ENCODE assay signal across 1 cellular context in the genomic region with DNA sequence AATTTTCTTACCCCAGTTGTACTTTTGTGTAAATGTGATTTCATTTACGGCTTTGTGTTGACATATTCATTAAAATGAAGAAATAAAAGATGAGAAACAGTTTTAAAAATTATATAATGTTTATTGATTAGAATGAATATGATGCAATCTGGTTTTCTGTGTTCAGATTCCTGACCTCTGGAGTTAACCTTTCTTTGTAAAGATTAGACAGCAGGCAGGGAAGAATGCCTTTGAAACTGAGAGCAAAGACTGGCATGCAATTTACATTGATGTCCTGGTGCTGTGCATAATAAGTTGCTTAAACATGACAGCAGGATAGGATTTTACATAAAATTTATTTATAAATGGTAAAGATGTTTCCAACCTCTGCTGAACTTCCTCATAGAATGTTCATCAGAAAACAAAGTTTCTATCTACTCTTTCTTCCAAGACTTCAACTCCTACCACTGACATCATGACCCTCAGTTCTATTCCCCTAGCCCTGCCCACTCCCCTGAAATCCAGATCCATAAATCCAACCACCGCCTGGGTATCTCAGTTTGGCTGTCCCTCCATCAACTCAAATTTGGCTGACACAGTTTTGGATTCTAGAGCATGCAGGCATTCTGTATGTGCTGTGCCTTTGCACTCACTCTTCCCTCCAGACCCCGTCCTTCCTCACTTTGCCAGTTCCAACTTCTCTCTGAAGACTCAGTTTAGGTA.
TF ChIP-seq lines count a peak whose summit lies in the region.

No MANE protein-coding gene starts in this region.

TF ChIP-seq in HepG2, 621 proteins besides CTCF, POLR2A, EP300 and RAD21 (continues in another document):
- TF ChIP-seq, protein P1, sequence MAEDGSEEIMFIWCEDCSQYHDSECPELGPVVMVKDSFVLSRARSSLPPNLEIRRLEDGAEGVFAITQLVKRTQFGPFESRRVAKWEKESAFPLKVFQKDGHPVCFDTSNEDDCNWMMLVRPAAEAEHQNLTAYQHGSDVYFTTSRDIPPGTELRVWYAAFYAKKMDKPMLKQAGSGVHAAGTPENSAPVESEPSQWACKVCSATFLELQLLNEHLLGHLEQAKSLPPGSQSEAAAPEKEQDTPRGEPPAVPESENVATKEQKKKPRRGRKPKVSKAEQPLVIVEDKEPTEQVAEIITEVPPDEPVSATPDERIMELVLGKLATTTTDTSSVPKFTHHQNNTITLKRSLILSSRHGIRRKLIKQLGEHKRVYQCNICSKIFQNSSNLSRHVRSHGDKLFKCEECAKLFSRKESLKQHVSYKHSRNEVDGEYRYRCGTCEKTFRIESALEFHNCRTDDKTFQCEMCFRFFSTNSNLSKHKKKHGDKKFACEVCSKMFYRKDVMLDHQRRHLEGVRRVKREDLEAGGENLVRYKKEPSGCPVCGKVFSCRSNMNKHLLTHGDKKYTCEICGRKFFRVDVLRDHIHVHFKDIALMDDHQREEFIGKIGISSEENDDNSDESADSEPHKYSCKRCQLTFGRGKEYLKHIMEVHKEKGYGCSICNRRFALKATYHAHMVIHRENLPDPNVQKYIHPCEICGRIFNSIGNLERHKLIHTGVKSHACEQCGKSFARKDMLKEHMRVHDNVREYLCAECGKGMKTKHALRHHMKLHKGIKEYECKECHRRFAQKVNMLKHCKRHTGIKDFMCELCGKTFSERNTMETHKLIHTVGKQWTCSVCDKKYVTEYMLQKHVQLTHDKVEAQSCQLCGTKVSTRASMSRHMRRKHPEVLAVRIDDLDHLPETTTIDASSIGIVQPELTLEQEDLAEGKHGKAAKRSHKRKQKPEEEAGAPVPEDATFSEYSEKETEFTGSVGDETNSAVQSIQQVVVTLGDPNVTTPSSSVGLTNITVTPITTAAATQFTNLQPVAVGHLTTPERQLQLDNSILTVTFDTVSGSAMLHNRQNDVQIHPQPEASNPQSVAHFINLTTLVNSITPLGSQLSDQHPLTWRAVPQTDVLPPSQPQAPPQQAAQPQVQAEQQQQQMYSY (CRISPR knock-in tag; IDR thresholded peaks at IDR 0.05) = peak; percentile 82
- peak; percentile 73 for TF ChIP-seq HNF4A (CRISPR knock-in tag; IDR thresholded peaks at IDR 0.05)
- TF ChIP-seq ZNF550 (CRISPR knock-in tag; IDR thresholded peaks at IDR 0.05; ENCODE audit: borderline replicate concordance) = no peak
- TF ChIP-seq, protein P2, sequence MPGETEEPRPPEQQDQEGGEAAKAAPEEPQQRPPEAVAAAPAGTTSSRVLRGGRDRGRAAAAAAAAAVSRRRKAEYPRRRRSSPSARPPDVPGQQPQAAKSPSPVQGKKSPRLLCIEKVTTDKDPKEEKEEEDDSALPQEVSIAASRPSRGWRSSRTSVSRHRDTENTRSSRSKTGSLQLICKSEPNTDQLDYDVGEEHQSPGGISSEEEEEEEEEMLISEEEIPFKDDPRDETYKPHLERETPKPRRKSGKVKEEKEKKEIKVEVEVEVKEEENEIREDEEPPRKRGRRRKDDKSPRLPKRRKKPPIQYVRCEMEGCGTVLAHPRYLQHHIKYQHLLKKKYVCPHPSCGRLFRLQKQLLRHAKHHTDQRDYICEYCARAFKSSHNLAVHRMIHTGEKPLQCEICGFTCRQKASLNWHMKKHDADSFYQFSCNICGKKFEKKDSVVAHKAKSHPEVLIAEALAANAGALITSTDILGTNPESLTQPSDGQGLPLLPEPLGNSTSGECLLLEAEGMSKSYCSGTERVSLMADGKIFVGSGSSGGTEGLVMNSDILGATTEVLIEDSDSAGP (CRISPR knock-in tag; IDR thresholded peaks at IDR 0.05; ENCODE audit: borderline replicate concordance) = no peak
- TF ChIP-seq, protein P3, sequence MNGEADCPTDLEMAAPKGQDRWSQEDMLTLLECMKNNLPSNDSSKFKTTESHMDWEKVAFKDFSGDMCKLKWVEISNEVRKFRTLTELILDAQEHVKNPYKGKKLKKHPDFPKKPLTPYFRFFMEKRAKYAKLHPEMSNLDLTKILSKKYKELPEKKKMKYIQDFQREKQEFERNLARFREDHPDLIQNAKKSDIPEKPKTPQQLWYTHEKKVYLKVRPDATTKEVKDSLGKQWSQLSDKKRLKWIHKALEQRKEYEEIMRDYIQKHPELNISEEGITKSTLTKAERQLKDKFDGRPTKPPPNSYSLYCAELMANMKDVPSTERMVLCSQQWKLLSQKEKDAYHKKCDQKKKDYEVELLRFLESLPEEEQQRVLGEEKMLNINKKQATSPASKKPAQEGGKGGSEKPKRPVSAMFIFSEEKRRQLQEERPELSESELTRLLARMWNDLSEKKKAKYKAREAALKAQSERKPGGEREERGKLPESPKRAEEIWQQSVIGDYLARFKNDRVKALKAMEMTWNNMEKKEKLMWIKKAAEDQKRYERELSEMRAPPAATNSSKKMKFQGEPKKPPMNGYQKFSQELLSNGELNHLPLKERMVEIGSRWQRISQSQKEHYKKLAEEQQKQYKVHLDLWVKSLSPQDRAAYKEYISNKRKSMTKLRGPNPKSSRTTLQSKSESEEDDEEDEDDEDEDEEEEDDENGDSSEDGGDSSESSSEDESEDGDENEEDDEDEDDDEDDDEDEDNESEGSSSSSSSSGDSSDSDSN (CRISPR knock-in tag; IDR thresholded peaks at IDR 0.05) = no peak
- TF ChIP-seq, protein P4, sequence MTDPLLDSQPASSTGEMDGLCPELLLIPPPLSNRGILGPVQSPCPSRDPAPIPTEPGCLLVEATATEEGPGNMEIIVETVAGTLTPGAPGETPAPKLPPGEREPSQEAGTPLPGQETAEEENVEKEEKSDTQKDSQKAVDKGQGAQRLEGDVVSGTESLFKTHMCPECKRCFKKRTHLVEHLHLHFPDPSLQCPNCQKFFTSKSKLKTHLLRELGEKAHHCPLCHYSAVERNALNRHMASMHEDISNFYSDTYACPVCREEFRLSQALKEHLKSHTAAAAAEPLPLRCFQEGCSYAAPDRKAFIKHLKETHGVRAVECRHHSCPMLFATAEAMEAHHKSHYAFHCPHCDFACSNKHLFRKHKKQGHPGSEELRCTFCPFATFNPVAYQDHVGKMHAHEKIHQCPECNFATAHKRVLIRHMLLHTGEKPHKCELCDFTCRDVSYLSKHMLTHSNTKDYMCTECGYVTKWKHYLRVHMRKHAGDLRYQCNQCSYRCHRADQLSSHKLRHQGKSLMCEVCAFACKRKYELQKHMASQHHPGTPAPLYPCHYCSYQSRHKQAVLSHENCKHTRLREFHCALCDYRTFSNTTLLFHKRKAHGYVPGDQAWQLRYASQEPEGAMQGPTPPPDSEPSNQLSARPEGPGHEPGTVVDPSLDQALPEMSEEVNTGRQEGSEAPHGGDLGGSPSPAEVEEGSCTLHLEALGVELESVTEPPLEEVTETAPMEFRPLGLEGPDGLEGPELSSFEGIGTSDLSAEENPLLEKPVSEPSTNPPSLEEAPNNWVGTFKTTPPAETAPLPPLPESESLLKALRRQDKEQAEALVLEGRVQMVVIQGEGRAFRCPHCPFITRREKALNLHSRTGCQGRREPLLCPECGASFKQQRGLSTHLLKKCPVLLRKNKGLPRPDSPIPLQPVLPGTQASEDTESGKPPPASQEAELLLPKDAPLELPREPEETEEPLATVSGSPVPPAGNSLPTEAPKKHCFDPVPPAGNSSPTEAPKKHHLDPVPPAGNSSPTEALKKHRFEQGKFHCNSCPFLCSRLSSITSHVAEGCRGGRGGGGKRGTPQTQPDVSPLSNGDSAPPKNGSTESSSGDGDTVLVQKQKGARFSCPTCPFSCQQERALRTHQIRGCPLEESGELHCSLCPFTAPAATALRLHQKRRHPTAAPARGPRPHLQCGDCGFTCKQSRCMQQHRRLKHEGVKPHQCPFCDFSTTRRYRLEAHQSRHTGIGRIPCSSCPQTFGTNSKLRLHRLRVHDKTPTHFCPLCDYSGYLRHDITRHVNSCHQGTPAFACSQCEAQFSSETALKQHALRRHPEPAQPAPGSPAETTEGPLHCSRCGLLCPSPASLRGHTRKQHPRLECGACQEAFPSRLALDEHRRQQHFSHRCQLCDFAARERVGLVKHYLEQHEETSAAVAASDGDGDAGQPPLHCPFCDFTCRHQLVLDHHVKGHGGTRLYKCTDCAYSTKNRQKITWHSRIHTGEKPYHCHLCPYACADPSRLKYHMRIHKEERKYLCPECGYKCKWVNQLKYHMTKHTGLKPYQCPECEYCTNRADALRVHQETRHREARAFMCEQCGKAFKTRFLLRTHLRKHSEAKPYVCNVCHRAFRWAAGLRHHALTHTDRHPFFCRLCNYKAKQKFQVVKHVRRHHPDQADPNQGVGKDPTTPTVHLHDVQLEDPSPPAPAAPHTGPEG (CRISPR knock-in tag; IDR thresholded peaks at IDR 0.05) = no peak
- TF ChIP-seq, protein P5, sequence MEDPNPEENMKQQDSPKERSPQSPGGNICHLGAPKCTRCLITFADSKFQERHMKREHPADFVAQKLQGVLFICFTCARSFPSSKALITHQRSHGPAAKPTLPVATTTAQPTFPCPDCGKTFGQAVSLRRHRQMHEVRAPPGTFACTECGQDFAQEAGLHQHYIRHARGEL (CRISPR knock-in tag; IDR thresholded peaks at IDR 0.05) = no peak
- TF ChIP-seq FOSL1 (CRISPR knock-in tag; IDR thresholded peaks at IDR 0.05; ENCODE audit: borderline replicate concordance) = no peak
- TF ChIP-seq CC2D1A (CRISPR knock-in tag; IDR thresholded peaks at IDR 0.05) = no peak
- 0 out of 2 replicates have a peak, but pooled peaks have one; percentile 43 for TF ChIP-seq NR2C2 (CRISPR knock-in tag; IDR thresholded peaks at IDR 0.05; ENCODE audit: borderline replicate concordance)
- no peak for TF ChIP-seq RFX3 (CRISPR knock-in tag; IDR thresholded peaks at IDR 0.05)
- no peak for TF ChIP-seq ATAD3A (CRISPR knock-in tag; IDR thresholded peaks at IDR 0.05)
- TF ChIP-seq BRCA1 (CRISPR knock-in tag; IDR thresholded peaks at IDR 0.05) = no peak
- TF ChIP-seq, protein P6, sequence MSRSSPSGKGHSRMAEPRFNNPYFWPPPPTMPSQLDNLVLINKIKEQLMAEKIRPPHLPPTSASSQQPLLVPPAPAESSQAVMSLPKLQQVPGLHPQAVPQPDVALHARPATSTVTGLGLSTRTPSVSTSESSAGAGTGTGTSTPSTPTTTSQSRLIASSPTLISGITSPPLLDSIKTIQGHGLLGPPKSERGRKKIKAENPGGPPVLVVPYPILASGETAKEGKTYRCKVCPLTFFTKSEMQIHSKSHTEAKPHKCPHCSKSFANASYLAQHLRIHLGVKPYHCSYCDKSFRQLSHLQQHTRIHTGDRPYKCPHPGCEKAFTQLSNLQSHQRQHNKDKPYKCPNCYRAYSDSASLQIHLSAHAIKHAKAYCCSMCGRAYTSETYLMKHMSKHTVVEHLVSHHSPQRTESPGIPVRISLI (CRISPR knock-in tag; IDR thresholded peaks at IDR 0.05; ENCODE audit: borderline replicate concordance) = no peak
- no peak; the same call in 1 of the 2 replicates for TF ChIP-seq MXD4 (CRISPR knock-in tag; IDR thresholded peaks at IDR 0.05)
- no peak for TF ChIP-seq ZNF44 (CRISPR knock-in tag; IDR thresholded peaks at IDR 0.05)
- TF ChIP-seq ZNF616 (CRISPR knock-in tag; IDR thresholded peaks at IDR 0.05; ENCODE audit: low read depth) = no peak
- TF ChIP-seq SOX13 (IDR thresholded peaks at IDR 0.05) = peak; percentile 53; the same call in 1 of the 2 replicates
- TF ChIP-seq SOX13 (CRISPR knock-in tag; conservative IDR thresholded peaks at IDR 0.05 in 1 of 2, IDR thresholded peaks at IDR 0.05 in 1 of 2) = peak in 1 of 2 experiments; percentile 95; a peak in 2 of 4 replicates
- no peak for TF ChIP-seq ZZZ3 (CRISPR knock-in tag; IDR thresholded peaks at IDR 0.05; ENCODE audit: borderline replicate concordance)
- TF ChIP-seq, protein P7, sequence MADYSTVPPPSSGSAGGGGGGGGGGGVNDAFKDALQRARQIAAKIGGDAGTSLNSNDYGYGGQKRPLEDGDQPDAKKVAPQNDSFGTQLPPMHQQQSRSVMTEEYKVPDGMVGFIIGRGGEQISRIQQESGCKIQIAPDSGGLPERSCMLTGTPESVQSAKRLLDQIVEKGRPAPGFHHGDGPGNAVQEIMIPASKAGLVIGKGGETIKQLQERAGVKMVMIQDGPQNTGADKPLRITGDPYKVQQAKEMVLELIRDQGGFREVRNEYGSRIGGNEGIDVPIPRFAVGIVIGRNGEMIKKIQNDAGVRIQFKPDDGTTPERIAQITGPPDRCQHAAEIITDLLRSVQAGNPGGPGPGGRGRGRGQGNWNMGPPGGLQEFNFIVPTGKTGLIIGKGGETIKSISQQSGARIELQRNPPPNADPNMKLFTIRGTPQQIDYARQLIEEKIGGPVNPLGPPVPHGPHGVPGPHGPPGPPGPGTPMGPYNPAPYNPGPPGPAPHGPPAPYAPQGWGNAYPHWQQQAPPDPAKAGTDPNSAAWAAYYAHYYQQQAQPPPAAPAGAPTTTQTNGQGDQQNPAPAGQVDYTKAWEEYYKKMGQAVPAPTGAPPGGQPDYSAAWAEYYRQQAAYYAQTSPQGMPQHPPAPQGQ (CRISPR knock-in tag; IDR thresholded peaks at IDR 0.05; ENCODE audit: borderline replicate concordance) = no peak
- TF ChIP-seq, protein P8, sequence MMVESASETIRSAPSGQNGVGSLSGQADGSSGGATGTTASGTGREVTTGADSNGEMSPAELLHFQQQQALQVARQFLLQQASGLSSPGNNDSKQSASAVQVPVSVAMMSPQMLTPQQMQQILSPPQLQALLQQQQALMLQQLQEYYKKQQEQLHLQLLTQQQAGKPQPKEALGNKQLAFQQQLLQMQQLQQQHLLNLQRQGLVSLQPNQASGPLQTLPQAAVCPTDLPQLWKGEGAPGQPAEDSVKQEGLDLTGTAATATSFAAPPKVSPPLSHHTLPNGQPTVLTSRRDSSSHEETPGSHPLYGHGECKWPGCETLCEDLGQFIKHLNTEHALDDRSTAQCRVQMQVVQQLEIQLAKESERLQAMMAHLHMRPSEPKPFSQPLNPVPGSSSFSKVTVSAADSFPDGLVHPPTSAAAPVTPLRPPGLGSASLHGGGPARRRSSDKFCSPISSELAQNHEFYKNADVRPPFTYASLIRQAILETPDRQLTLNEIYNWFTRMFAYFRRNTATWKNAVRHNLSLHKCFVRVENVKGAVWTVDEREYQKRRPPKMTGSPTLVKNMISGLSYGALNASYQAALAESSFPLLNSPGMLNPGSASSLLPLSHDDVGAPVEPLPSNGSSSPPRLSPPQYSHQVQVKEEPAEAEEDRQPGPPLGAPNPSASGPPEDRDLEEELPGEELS (CRISPR knock-in tag; IDR thresholded peaks at IDR 0.05) = peak; percentile 41; the same call in 1 of the 2 replicates
- TF ChIP-seq HMG20A (CRISPR knock-in tag; IDR thresholded peaks at IDR 0.05; ENCODE audit: borderline replicate concordance) = peak; percentile 78; the same call in 1 of the 2 replicates
- TF ChIP-seq, protein P9, sequence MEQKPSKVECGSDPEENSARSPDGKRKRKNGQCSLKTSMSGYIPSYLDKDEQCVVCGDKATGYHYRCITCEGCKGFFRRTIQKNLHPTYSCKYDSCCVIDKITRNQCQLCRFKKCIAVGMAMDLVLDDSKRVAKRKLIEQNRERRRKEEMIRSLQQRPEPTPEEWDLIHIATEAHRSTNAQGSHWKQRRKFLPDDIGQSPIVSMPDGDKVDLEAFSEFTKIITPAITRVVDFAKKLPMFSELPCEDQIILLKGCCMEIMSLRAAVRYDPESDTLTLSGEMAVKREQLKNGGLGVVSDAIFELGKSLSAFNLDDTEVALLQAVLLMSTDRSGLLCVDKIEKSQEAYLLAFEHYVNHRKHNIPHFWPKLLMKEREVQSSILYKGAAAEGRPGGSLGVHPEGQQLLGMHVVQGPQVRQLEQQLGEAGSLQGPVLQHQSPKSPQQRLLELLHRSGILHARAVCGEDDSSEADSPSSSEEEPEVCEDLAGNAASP (CRISPR knock-in tag; IDR thresholded peaks at IDR 0.05; ENCODE audit: borderline replicate concordance) = peak; percentile 77; the same call in 1 of the 2 replicates
- TF ChIP-seq RCOR2 (CRISPR knock-in tag; IDR thresholded peaks at IDR 0.05) = 0 out of 2 replicates have a peak, but pooled peaks have one; percentile 21
